In the genomic region with DNA sequence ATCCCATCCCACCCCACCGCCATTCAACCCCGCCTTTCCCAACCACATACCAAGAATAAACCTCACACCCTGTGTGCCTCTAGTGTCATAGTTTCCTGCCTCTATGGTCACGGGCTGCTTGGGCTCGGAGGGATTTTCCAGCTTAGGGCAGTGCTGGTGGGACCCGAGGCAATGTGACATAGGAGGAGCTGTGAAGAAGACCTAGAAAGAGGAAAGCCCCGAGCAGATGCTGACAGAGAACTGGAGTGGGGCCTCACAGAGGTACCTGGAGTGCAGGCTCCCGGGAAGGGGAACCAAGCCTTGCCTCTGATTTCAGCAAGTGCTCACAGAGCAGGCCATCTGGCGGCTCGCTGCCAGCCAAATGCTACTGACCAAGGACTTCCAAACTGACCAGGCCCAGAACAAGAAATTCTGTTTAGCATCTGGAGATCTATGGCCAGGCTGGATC, we compare ENCODE assay signal across 8 cellular contexts. TPM values are rescaled to one million over a fixed set of nuclear protein-coding genes. Genes with fewer than 3 reads are reported as not detected.
A peak's percentile ranks its signal among the peaks of the same experiment; 100 is the strongest.
DNase-seq lines count a peak whose midpoint lies in the region; ATAC-seq lines count a peak whose summit lies in the region.

No MANE protein-coding gene starts in this region.

- intact Hi-C loops in left cardiac atrium (cut with DNase I) = no loop called here

- peak; percentile 72 for ATAC-seq in GM18909 (IDR thresholded peaks at IDR 0.05; ENCODE audit: poor library complexity, unreplicated experiment)
- peak; percentile 58 for ATAC-seq in HG02943 (IDR thresholded peaks at IDR 0.05; ENCODE audit: low read depth, unreplicated experiment)
- peak in 1 of 2 donors; percentile 48 for ATAC-seq in left cardiac atrium
- peak; percentile 91 for ATAC-seq in stimulated activated naive CD8-positive, alpha-beta T cell treated with anti-CD3 and anti-CD28 coated beads, Interleukin-15, Interleukin-2, amounts not matched to agents 100 U/mL and 50 U/mL, for 24 hours

- DNase-seq in activated CD4-positive, alpha-beta T cell treated with anti-CD3 and anti-CD28 coated beads for 24 hours (ENCODE audit: low read depth in 2 of 2) = peak; percentile 54 to 57
- peak; percentile 48 for DNase-seq in left cardiac atrium
- peak; percentile 85 for DNase-seq in stimulated activated naive CD8-positive, alpha-beta T cell treated with anti-CD3 and anti-CD28 coated beads, Interleukin-15, Interleukin-2, amounts not matched to agents 100 U/mL and 50 U/mL, for 24 hours
- no peak for DNase-seq in hippocampal formation (lab: John Stamatoyannopoulos, UW)
- DNase-seq in RKO (ENCODE audit: low spot score) = no peak
- DNase-seq in AG08396 (ENCODE audit: low spot score) = no peak

RNA-seq across cellular contexts. Expression of a gene that starts 27.5 kb away (rescaled TPM):
- 10 to 100 TPM; 31.1 to 85.6 TPM for total RNA-seq in left cardiac atrium

Comparison
In these comparisons a context has a peak if more than half of its experiments do, and no peak if none do; other contexts are left out.
1. DNase-seq: peak in activated CD4-positive, alpha-beta T cell treated with anti-CD3 and anti-CD28 coated beads for 24 hours (2 of 2), left cardiac atrium (single experiment) and stimulated activated naive CD8-positive, alpha-beta T cell treated with anti-CD3 and anti-CD28 coated beads, Interleukin-15, Interleukin-2, amounts not matched to agents 100 U/mL and 50 U/mL, for 24 hours (single experiment); none in hippocampal formation (0 of 2), RKO (single experiment) and AG08396 (single experiment).